Comparison of ENCODE assay signal across 13 cellular contexts in the genomic region with DNA sequence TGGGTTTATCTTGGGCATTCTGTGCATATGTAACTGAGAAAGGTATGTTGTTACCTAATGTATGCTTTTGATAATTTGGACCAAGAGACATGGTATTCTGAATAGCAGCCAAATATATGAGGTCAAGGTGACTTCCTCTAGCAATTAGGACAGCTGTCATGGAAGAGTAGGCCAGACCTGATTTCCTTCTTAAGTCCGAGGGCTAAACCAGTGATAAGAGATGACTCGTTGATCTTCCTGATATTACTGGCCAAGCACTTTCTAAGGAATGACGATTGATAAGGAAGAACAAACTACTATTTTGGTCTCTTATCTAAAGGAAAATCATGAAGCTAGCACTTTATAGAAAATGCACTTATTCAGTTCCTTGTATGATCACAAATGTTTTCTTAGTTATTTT. TPM values are rescaled to one million over a fixed set of nuclear protein-coding genes. Genes with fewer than 3 reads are reported as not detected.
DNase-seq lines count a peak whose midpoint lies in the region; ATAC-seq and TF ChIP-seq lines count a peak whose summit lies in the region.
"Had no signal": no experiment of that assay in that cellular context is flagged by ENCODE, and none has a peak within 500 bp of the region (broad histone marks: within the 10 kb centered on the region; RNA-seq: fewer than 3 reads in every experiment).

No MANE protein-coding gene starts in this region.

- peak overlapping the region; percentile 82 for H3K27ac Mint-ChIP-seq in T-helper 17 cell
- H3K27ac Mint-ChIP-seq: activated naive CD8-positive, alpha-beta T cell treated with anti-CD3 and anti-CD28 coated beads for 36 hours; T-helper 2 cell treated with Interferon-gamma antibody and Interleukin-4, amounts not matched to agents 5 μg/mL and 100 μg/mL, for 36 hours had no signal

- H3K27me3 Mint-ChIP-seq in T-helper 17 cell: no peaks in the 10 kb centered on the region
- H3K27me3 Mint-ChIP-seq: activated naive CD8-positive, alpha-beta T cell treated with anti-CD3 and anti-CD28 coated beads for 36 hours had no signal

- H3K36me3 ChIP-seq in SK-N-SH (replicated peaks in 1 of 2; ENCODE audit: control insufficient read depth in 1 of 2, insufficient read depth in 2 of 2, low read length in 1 of 2): no peaks in the 10 kb centered on the region
- no peaks in the 10 kb centered on the region for H3K36me3 ChIP-seq in suprapubic skin

- H3K9me3 ChIP-seq in SK-N-SH (no peaks in the 10 kb centered on the region), T-helper 17 cell (ENCODE audit: control insufficient read depth, low read length, poor library complexity, severe bottlenecking) (no peaks in the 10 kb centered on the region), suprapubic skin (no peaks in the 10 kb centered on the region)

- ATAC-seq in SK-N-SH treated with all-trans-retinoic acid at 6 μM for 48 hours: no peak
- ATAC-seq in T-helper 17 cell: no peak
- ATAC-seq in left colon: peak; percentile 57
- no peak for ATAC-seq in HG02884 (IDR thresholded peaks at IDR 0.05; ENCODE audit: unreplicated experiment)
- no peak for ATAC-seq in GM21619 (IDR thresholded peaks at IDR 0.05; ENCODE audit: unreplicated experiment)

- H3K27ac ChIP-seq in SK-N-SH (ENCODE audit: low read depth in 2 of 2, low read length in 1 of 2) (peak overlapping the region; percentile 66 to 71), suprapubic skin (peak overlapping the region; percentile 77)

- peaks cover 96% of the 10 kb centered on the region for H3K79me2 ChIP-seq in SK-N-SH (ENCODE audit: insufficient read depth)

- no peak overlapping the region for H3K9ac ChIP-seq in SK-N-SH

- H3K27me3 ChIP-seq in SK-N-SH (ENCODE audit: insufficient read depth): no peaks in the 10 kb centered on the region
- H3K27me3 ChIP-seq in suprapubic skin: no peaks in the 10 kb centered on the region

- TF ChIP-seq EP300 in SK-N-SH (IDR thresholded peaks at IDR 0.05; ENCODE audit: borderline replicate concordance in 1 of 2, low read depth in 1 of 2, low read length in 1 of 2) (no peak), suprapubic skin (IDR thresholded peaks at IDR 0.05) (no peak)

- H3K4me2 ChIP-seq in SK-N-SH: peak overlapping the region; percentile 43

- no peaks in the 10 kb centered on the region for H3K9me2 ChIP-seq in SK-N-SH

- POLR2A ChIA-PET in SK-N-SH (lab: Yijun Ruan, JAX): no interaction called here

- H2AFZ ChIP-seq in SK-N-SH (ENCODE audit: low read depth): no peak overlapping the region

- TF ChIP-seq POLR2A in suprapubic skin (IDR thresholded peaks at IDR 0.05): no peak

- no peaks in the 10 kb centered on the region for H3K36me3 Mint-ChIP-seq in T-helper 17 cell (ENCODE audit: low read depth)
- H3K36me3 Mint-ChIP-seq: activated naive CD8-positive, alpha-beta T cell treated with anti-CD3 and anti-CD28 coated beads for 36 hours had no signal

- peaks cover 40% of the 10 kb centered on the region for H3K4me1 Mint-ChIP-seq in T-helper 17 cell

- no peak for TF ChIP-seq RAD21 in SK-N-SH (IDR thresholded peaks at IDR 0.05; ENCODE audit: low read length)

- TF ChIP-seq CTCF in SK-N-SH (IDR thresholded peaks at IDR 0.05): no peak
- TF ChIP-seq CTCF in suprapubic skin (IDR thresholded peaks at IDR 0.05): no peak

- CTCF ChIA-PET in SK-N-SH (lab: Yijun Ruan, JAX): interaction anchor here (0.7 to 2.5 kb wide), 3 partner anchors 88 to 194 kb away, joined by 4 to 6 read pairs (median 4); no protein-coding TSS in a partner anchor

- H3F3A ChIP-seq in SK-N-SH (replicated peaks; ENCODE audit: insufficient read depth): peaks cover 45% of the 10 kb centered on the region

- WGBS in SK-N-SH (ENCODE audit: low lambda C conversion rate): 19% methylated on average over 3 of the region's 3 CpGs
- WGBS in suprapubic skin: 29% methylated on average over 3 of the region's 3 CpGs

- H4K20me1 ChIP-seq in SK-N-SH (ENCODE audit: insufficient read depth): peaks cover 92% of the 10 kb centered on the region

- peaks cover 35 to 49% of the 10 kb centered on the region in 2 experiments for H3K4me1 ChIP-seq in SK-N-SH (ENCODE audit: control insufficient read depth in 1 of 2, insufficient read depth in 2 of 2, low read depth in 1 of 2, low read length in 1 of 2)
- peaks cover 65% of the 10 kb centered on the region for H3K4me1 ChIP-seq in suprapubic skin

- DNase-seq in SK-N-SH: no peak
- no peak for DNase-seq in T-helper 17 cell
- DNase-seq in left colon: no peak
- no peak for DNase-seq in suprapubic skin (ENCODE audit: low spot score in 2 of 2)
- no peak for DNase-seq in midbrain (lab: John Stamatoyannopoulos, UW)
- DNase-seq: activated CD8-positive, alpha-beta memory T cell treated with anti-CD3 and anti-CD28 coated beads for 24 hours; activated naive CD8-positive, alpha-beta T cell treated with anti-CD3 and anti-CD28 coated beads for 36 hours; DMS79; NCI-H1105 treated with DMSO at 0.1 percent for 48 hours had no signal

- no peak overlapping the region for H3K4me3 Mint-ChIP-seq in T-helper 17 cell
- H3K4me3 Mint-ChIP-seq: activated naive CD8-positive, alpha-beta T cell treated with anti-CD3 and anti-CD28 coated beads for 36 hours; T-helper 2 cell treated with Interferon-gamma antibody and Interleukin-4, amounts not matched to agents 5 μg/mL and 100 μg/mL, for 36 hours had no signal

- H3K4me3 ChIP-seq in SK-N-SH (ENCODE audit: low read depth in 2 of 2, low read length in 1 of 2) (no peak overlapping the region), suprapubic skin (no peak overlapping the region)

- intact Hi-C loops in left colon (cut with DNase I, micrococcal nuclease): no loop called here

TF ChIP-seq in SK-N-SH, 30 proteins besides CTCF, POLR2A, EP300 and RAD21 (continues in another document):
- TF ChIP-seq TEAD4 (IDR thresholded peaks at IDR 0.05; ENCODE audit: borderline replicate concordance, insufficient read depth) (no peak), JUND (IDR thresholded peaks at IDR 0.05) (peak; percentile 55; the same call in 1 of the 2 replicates), REST (IDR thresholded peaks at IDR 0.05; ENCODE audit: low read depth, low read length) (no peak)

TF ChIP-seq in SK-N-SH treated with all-trans-retinoic acid at 6 μM for 48 hours, 23 proteins besides CTCF, POLR2A, EP300 and RAD21:
- no peak for TF ChIP-seq ISL1 (CRISPR knock-in tag; IDR thresholded peaks at IDR 0.05)
- TF ChIP-seq ZNF565 (CRISPR knock-in tag; conservative IDR thresholded peaks at IDR 0.05; ENCODE audit: low read depth): no peak
- TF ChIP-seq ZC3H10 (CRISPR knock-in tag; IDR thresholded peaks at IDR 0.05): no peak
TF ChIP-seq in SK-N-SH treated with all-trans-retinoic acid at 6 μM for 48 hours: peak in this region for 0.

RNA-seq across cellular contexts. Expression of gene ARHGAP35, which starts 42.7 kb away (rescaled TPM):
- 19.7 and 25.1 TPM in 2 replicates for polyA plus RNA-seq in SK-N-SH (2012; rRNA removed)
- 16.2 and 21.9 TPM in 2 replicates for polyA plus RNA-seq in SK-N-SH (2012; cell fraction: cytosol; rRNA removed)
- 21.0 and 26.2 TPM in 2 replicates for polyA plus RNA-seq in SK-N-SH (2012; cell fraction: nucleus; rRNA removed)
- 10 to 100 TPM; 33.6 to 34.0 TPM for total RNA-seq in T-helper 17 cell
- total RNA-seq in left colon: 10 to 100 TPM; 65.8 to 73.1 TPM
- total RNA-seq in suprapubic skin: 10 to 100 TPM; 33.9 to 54.2 (median 46.5) TPM

RNA-seq across cellular contexts. Expression of gene AP2S1, which starts 52.8 kb away (rescaled TPM):
- 380 and 565 TPM in 2 replicates for polyA plus RNA-seq in SK-N-SH (2012; rRNA removed)
- polyA plus RNA-seq in SK-N-SH (2012; cell fraction: cytosol; rRNA removed): 343 and 389 TPM in 2 replicates
- polyA plus RNA-seq in SK-N-SH (2012; cell fraction: nucleus; rRNA removed): 163 and 226 TPM in 2 replicates
- 10 to 100 TPM; 37.0 to 39.7 TPM for total RNA-seq in T-helper 17 cell
- total RNA-seq in left colon: 100 to 1,000 TPM; 123 to 138 TPM
- 10 to 100 TPM; 50.6 to 93.3 (median 75.0) TPM for total RNA-seq in suprapubic skin
